12 cellular contexts compared by ENCODE assay signal in the genomic region with DNA sequence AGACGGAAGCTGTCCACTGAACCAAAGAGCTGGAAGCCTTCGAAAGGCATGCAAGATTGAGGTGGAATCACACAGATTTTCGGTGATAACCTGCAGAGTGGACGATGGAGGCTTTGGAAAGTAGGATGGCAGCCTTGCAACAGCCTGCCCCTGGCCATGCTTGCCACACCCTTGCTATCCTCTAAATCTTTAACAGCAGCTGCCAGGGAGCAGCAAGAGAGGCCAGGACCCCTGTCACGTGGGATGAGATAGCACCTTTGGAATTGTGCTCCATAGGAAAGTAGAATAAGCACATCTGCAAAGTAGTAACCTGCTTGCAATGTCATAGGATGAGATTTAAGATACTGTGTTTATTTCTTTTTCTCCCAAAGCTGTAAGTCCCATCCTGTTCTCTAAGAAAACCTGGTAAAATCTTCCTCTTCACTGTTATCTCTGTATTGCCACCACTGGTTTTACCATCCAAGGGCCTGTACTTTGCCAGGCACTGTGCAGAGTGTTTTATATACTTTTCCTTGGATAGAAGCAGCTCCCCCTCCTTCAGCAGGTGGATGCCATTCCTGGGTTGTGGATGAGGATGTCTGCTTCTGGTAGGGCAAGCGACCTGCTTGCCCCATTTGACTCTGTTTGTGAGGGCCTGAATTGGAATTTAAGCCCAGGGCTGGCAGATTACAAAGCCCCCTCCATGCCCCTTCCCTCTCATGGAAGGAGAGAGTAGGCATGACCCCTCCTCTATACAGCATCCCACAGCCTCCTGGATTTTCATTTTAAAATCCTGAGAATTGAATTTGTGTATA. TPM values are rescaled to one million over a fixed set of nuclear protein-coding genes. Genes with fewer than 3 reads are reported as not detected.
DNase-seq lines count a peak whose midpoint lies in the region; ATAC-seq and TF ChIP-seq lines count a peak whose summit lies in the region.
"Had no signal": no experiment of that assay in that cellular context is flagged by ENCODE, and none has a peak within 500 bp of the region (broad histone marks: within the 10 kb centered on the region; RNA-seq: fewer than 3 reads in every experiment).

No MANE protein-coding gene starts in this region.

- POLR2A ChIA-PET in CD8-positive, alpha-beta T cell (lab: Charles Lee), result no interaction called here

- TF ChIP-seq CTCF in BE2C (IDR thresholded peaks at IDR 0.05; ENCODE audit: low read depth, low read length) (no peak), psoas muscle (IDR thresholded peaks at IDR 0.05) (no peak)
- no peak for TF ChIP-seq CTCF in CD8-positive, alpha-beta T cell (IDR thresholded peaks at IDR 0.05)

- no peaks in the 10 kb centered on the region; the same call in 1 of the 2 replicates for H3K9me3 ChIP-seq in BE2C
- H3K9me3 ChIP-seq in MG63, result no peaks in the 10 kb centered on the region
- H3K9me3 ChIP-seq in esophagus (ENCODE audit: control insufficient read depth in 2 of 2, insufficient read depth in 1 of 2, low read depth in 1 of 2, low read length in 1 of 2), result no peaks in the 10 kb centered on the region
- H3K9me3 ChIP-seq in psoas muscle, result no peaks in the 10 kb centered on the region
- H3K9me3 ChIP-seq in CD8-positive, alpha-beta T cell (ENCODE audit: low read length), result no peaks in the 10 kb centered on the region

- peak; percentile 43 for DNase-seq in BE2C
- no peak for DNase-seq in MG63
- DNase-seq in psoas muscle, result peak in 1 of 2 donors; percentile 45
- no peak for DNase-seq in CD8-positive, alpha-beta T cell
- no peak for DNase-seq in T-helper 9 cell
- DNase-seq: activated CD4-positive, alpha-beta T cell treated with anti-CD3 and anti-CD28 coated beads, Interleukin-2, amount 10 ng/mL, durations not matched to agents 7 days and 5 days; activated naive CD4-positive, alpha-beta T cell treated with Interleukin-2 at 50 U/mL for 16 hours; natural killer cell had no signal

- no peak overlapping the region for H3K27ac Mint-ChIP-seq in CD8-positive, alpha-beta T cell
- H3K27ac Mint-ChIP-seq: activated CD4-positive, alpha-beta T cell treated with anti-CD3 and anti-CD28 coated beads, Interleukin-2, amount 10 ng/mL, durations not matched to agents 7 days and 5 days had no signal

- 0 out of 2 replicates have a peak overlapping the region, but pooled peaks have one; percentile 33 for H3K4me3 ChIP-seq in BE2C (ENCODE audit: low read depth, low read length)
- H3K4me3 ChIP-seq in MG63, result peak overlapping the region; percentile 17
- no peak overlapping the region for H3K4me3 ChIP-seq in esophagus (ENCODE audit: low read depth in 1 of 2, low read length in 2 of 2)
- H3K4me3 ChIP-seq in psoas muscle, result peak overlapping the region; percentile 41
- H3K4me3 ChIP-seq in CD8-positive, alpha-beta T cell (ENCODE audit: low read depth, low read length), result no peak overlapping the region
- H3K4me3 ChIP-seq: SK-N-MC had no signal

- intact Hi-C loops in psoas muscle (cut with DNase I), result no loop called here
- intact Hi-C loops in CD8-positive, alpha-beta T cell (cut with DNase I, micrococcal nuclease), result no loop called here

- no peaks in the 10 kb centered on the region for H3K36me3 Mint-ChIP-seq in CD8-positive, alpha-beta T cell
- H3K36me3 Mint-ChIP-seq: natural killer cell had no signal

- H3K27ac ChIP-seq in esophagus (ENCODE audit: low read depth in 2 of 2, low read length in 1 of 2), result peak overlapping the region; percentile 34 to 66
- peak overlapping the region; percentile 80 for H3K27ac ChIP-seq in psoas muscle
- H3K27ac ChIP-seq in CD8-positive, alpha-beta T cell (ENCODE audit: low read depth, low read length), result no peak overlapping the region
- H3K27ac ChIP-seq: SK-N-MC had no signal

- H3K9me3 Mint-ChIP-seq in CD8-positive, alpha-beta T cell, result no peaks in the 10 kb centered on the region
- H3K9me3 Mint-ChIP-seq: activated CD4-positive, alpha-beta T cell treated with anti-CD3 and anti-CD28 coated beads, Interleukin-2, amount 10 ng/mL, durations not matched to agents 7 days and 5 days; natural killer cell had no signal

- peak in 3 of 4 donors; percentile 34 to 66 (median 60) for ATAC-seq in psoas muscle
- ATAC-seq in HG03354 (IDR thresholded peaks at IDR 0.05; ENCODE audit: poor library complexity, severe bottlenecking, unreplicated experiment), result no peak
- ATAC-seq in CD8-positive, alpha-beta T cell, result no peak
- no peak for ATAC-seq in HG03521 (IDR thresholded peaks at IDR 0.05; ENCODE audit: unreplicated experiment)

- H3K36me3 ChIP-seq in BE2C (no peaks in the 10 kb centered on the region), MG63 (peaks cover 43% of the 10 kb centered on the region), esophagus (ENCODE audit: control insufficient read depth in 2 of 2, insufficient read depth in 2 of 2, low read length in 1 of 2) (peaks cover 0 to 3% of the 10 kb centered on the region in 2 donors), psoas muscle (ENCODE audit: insufficient read depth in 1 of 2, low read depth in 1 of 2) (no peaks in the 10 kb centered on the region)
- H3K36me3 ChIP-seq in CD8-positive, alpha-beta T cell (ENCODE audit: insufficient read depth, low read length), result no peaks in the 10 kb centered on the region

- H3K4me1 ChIP-seq in BE2C (peaks cover 76% of the 10 kb centered on the region), esophagus (ENCODE audit: control insufficient read depth in 2 of 2, insufficient read depth in 2 of 2, low read length in 1 of 2) (peaks cover 2 to 13% of the 10 kb centered on the region in 2 donors), psoas muscle (peaks cover 69% of the 10 kb centered on the region)
- H3K4me1 ChIP-seq in CD8-positive, alpha-beta T cell (ENCODE audit: insufficient read depth, low read length), result no peaks in the 10 kb centered on the region

- H3K4me1 Mint-ChIP-seq in CD8-positive, alpha-beta T cell (ENCODE audit: low read depth), result peaks cover 2% of the 10 kb centered on the region
- H3K4me1 Mint-ChIP-seq: activated CD4-positive, alpha-beta T cell treated with anti-CD3 and anti-CD28 coated beads, Interleukin-2, amount 10 ng/mL, durations not matched to agents 7 days and 5 days had no signal

- no peak overlapping the region for H3K4me3 Mint-ChIP-seq in CD8-positive, alpha-beta T cell
- H3K4me3 Mint-ChIP-seq: activated CD4-positive, alpha-beta T cell treated with anti-CD3 and anti-CD28 coated beads, Interleukin-2, amount 10 ng/mL, durations not matched to agents 7 days and 5 days; natural killer cell had no signal

- H3K27me3 ChIP-seq in BE2C (no peaks in the 10 kb centered on the region), MG63 (no peaks in the 10 kb centered on the region), esophagus (ENCODE audit: control insufficient read depth in 1 of 2, insufficient read depth in 2 of 2, low read length in 2 of 2) (no peaks in the 10 kb centered on the region), psoas muscle (ENCODE audit: insufficient read depth in 3 of 3, low read length in 2 of 3) (no peaks in the 10 kb centered on the region)
- peaks cover 3% of the 10 kb centered on the region for H3K27me3 ChIP-seq in CD8-positive, alpha-beta T cell (ENCODE audit: insufficient read depth, low read length)

- CTCF ChIA-PET in CD8-positive, alpha-beta T cell (lab: Charles Lee), result no interaction called here

- 85% methylated on average over 6 of the region's 6 CpGs for WGBS in esophagus, 2 donors
- 60 to 75% (median 64%) methylated on average over 6 of the region's 6 CpGs for WGBS in psoas muscle, 3 donors

- peaks cover 13% of the 10 kb centered on the region for H3K27me3 Mint-ChIP-seq in CD8-positive, alpha-beta T cell (ENCODE audit: low read depth)

RNA-seq across cellular contexts. Expression of gene TRIO, which starts 10.1 kb away (rescaled TPM):
- polyA plus RNA-seq in BE2C (2012; ENCODE audit: insufficient read depth, insufficient read length, low read depth), result 169 TPM
- 123 and 124 TPM in 2 replicates for total RNA-seq in MG63 (2014; rRNA removed; shearing (Covaris generic); ENCODE audit: low replicate concordance)
- polyA plus RNA-seq in esophagus (10 to 100 TPM; 10.3 to 22.8 TPM), psoas muscle (10 to 100 TPM; 18.5 to 31.7 (median 19.4) TPM)
- 10 to 100 TPM; 35.0 to 77.5 (median 51.7) TPM for total RNA-seq in psoas muscle
- total RNA-seq in CD8-positive, alpha-beta T cell, result 1 to 10 TPM; 3.4 to 6.5 TPM

Comparison
In these comparisons a context has a peak if more than half of its experiments do, and no peak if none do; other contexts are left out.
1. H3K4me3 ChIP-seq: peak in BE2C (single experiment), MG63 (single experiment) and psoas muscle (single experiment); none in esophagus (0 of 2) and CD8-positive, alpha-beta T cell (single experiment).
2. ATAC-seq: peak in psoas muscle (3 of 4); none in HG03354 (single experiment), CD8-positive, alpha-beta T cell (single experiment) and HG03521 (single experiment).
3. RNA of gene TRIO, which starts 10.1 kb away (total RNA-seq): 123 to 124 TPM in MG63 and 35.0 to 77.5 TPM in psoas muscle; 3.4 to 6.5 TPM in CD8-positive, alpha-beta T cell; every median in the first group is over 4 times any median in the second.